Comparison of ENCODE assay signal across 22 cellular contexts in genomic region chr17:50319630-50320029, GRCh38. TPM values are rescaled to one million over a fixed set of nuclear protein-coding genes. Genes with fewer than 3 reads are reported as not detected.
"Had no signal": no experiment of that assay in that cellular context is flagged by ENCODE, and none has a peak within 500 bp of the region (broad histone marks: within the 10 kb centered on the region; RNA-seq: fewer than 3 reads in every experiment).

No MANE protein-coding gene starts in this region.

- DNase-seq: activated B cell treated with CpG ODN at 0.5 μM for 24 hours; activated CD4-positive, alpha-beta T cell treated with anti-CD3 and anti-CD28 coated beads for 36 hours; activated CD4-positive, alpha-beta T cell treated with anti-CD3 and anti-CD28 coated beads, Interleukin-2, amount 50 U/mL, for 48 hours; activated CD8-positive, alpha-beta memory T cell treated with anti-CD3 and anti-CD28 coated beads, Interleukin-2, amount 50 U/mL, for 48 hours; activated naive CD4-positive, alpha-beta T cell treated with anti-CD3 and anti-CD28 coated beads for 36 hours; activated naive CD8-positive, alpha-beta T cell treated with anti-CD3 and anti-CD28 coated beads, Interleukin-2, amount 50 U/mL, for 24 hours; activated T-cell treated with anti-CD3 and anti-CD28 coated beads, Interleukin-2, amount 50 U/mL, for 4 hours; effector CD4-positive, alpha-beta T cell; gastrocnemius medialis; hypothalamus; left cardiac atrium; small intestine; stimulated activated CD4-positive, alpha-beta T cell treated with anti-CD3 and anti-CD28 coated beads, Interleukin-2, amount 100 ng/mL, for 48 hours; stimulated activated CD8-positive, alpha-beta memory T cell treated with anti-CD3 and anti-CD28 coated beads, Interleukin-4, amount 100 ng/mL, for 48 hours; stimulated activated naive B cell treated with anti-CD40 and anti-IgM and Interleukin-4, amounts not matched to agents 10 μg/mL and 1 μg/mL and 100 μg/mL, for 72 hours; T-helper 9 cell; testis had no signal

- FAIRE-seq: small intestine had no signal

- H3K9me3 ChIP-seq: gastrocnemius medialis, neutrophil, ovary, testis had no signal

- H3K4me3 ChIP-seq: cardiac muscle cell, gastrocnemius medialis, ovary, testis had no signal

- H3K27me3 ChIP-seq: cardiac muscle cell, gastrocnemius medialis, ovary, testis had no signal

- H3K27ac ChIP-seq: cardiac muscle cell, gastrocnemius medialis, neutrophil, ovary, testis had no signal

- H3K4me1 ChIP-seq: testis had no signal

- H3K36me3 ChIP-seq: cardiac muscle cell, gastrocnemius medialis, neutrophil, ovary had no signal

RNA-seq across cellular contexts. Expression of gene TMEM92, which starts 45.4 kb away (rescaled TPM):
- total RNA-seq: activated B cell treated with CpG ODN at 0.5 μM for 24 hours; activated CD8-positive, alpha-beta memory T cell treated with anti-CD3 and anti-CD28 coated beads for 36 hours; activated naive CD4-positive, alpha-beta T cell treated with anti-CD3 and anti-CD28 coated beads for 36 hours; activated T-cell treated with anti-CD3 and anti-CD28 coated beads, Interleukin-2, amount 50 U/mL, for 4 hours; gastrocnemius medialis; pulmonary artery endothelial cell had no signal
